In genomic region chrX:103404225-103405008, GRCh38 we compare ENCODE assay signal across 8 cellular contexts. TPM values are rescaled to one million over a fixed set of nuclear protein-coding genes. Genes with fewer than 3 reads are reported as not detected.
DNase-seq lines count a peak whose midpoint lies in the region; ATAC-seq and TF ChIP-seq lines count a peak whose summit lies in the region.

No MANE protein-coding gene starts in this region.

- TF ChIP-seq EP300 in tibial nerve (IDR thresholded peaks at IDR 0.05) = peak in 1 of 2 donors; percentile 45

- H3K27me3 ChIP-seq in BE2C = no peaks in the 10 kb centered on the region
- H3K27me3 ChIP-seq in neuron (ENCODE audit: insufficient read depth, low read length) = no peaks in the 10 kb centered on the region
- peaks cover 0 to 11% of the 10 kb centered on the region in 2 donors for H3K27me3 ChIP-seq in tibial nerve

- peak overlapping the region in 2 of 4 donors; percentile 12 to 81 for H3K27ac ChIP-seq in tibial nerve

- peak overlapping the region; percentile 38 for H2AFZ ChIP-seq in neuron (ENCODE audit: low read depth, low read length)

- WGBS in tibial nerve, 2 donors = 2 to 32% methylated on average over 8 to 19 of the region's 19 CpGs

- no peaks in the 10 kb centered on the region for H3K9me3 ChIP-seq in BE2C
- no peaks in the 10 kb centered on the region for H3K9me3 ChIP-seq in neuron (ENCODE audit: low read length)
- no peaks in the 10 kb centered on the region for H3K9me3 ChIP-seq in tibial nerve

- ATAC-seq in GM19043 (IDR thresholded peaks at IDR 0.05; ENCODE audit: low read depth, unreplicated experiment) (peak; percentile 97), HG03135 (IDR thresholded peaks at IDR 0.05; ENCODE audit: unreplicated experiment) (peak; percentile 88)

- DNase-seq in BE2C = peak; percentile 53
- DNase-seq in NCI-H524 (lab: John Stamatoyannopoulos, UW) = peak; percentile 76 to 85
- DNase-seq in activated T-cell treated with anti-CD3 and anti-CD28 coated beads, Interleukin-2, amount 50 U/mL, for 48 hours = peak; percentile 49 to 60
- DNase-seq in foreskin melanocyte = peak; percentile 70
- DNase-seq in tibial nerve (ENCODE audit: low spot score in 2 of 2) = peak; percentile 29 to 64

- H3K36me3 ChIP-seq in BE2C = no peaks in the 10 kb centered on the region
- H3K36me3 ChIP-seq in neuron (ENCODE audit: insufficient read depth, low read length) = no peaks in the 10 kb centered on the region
- no peaks in the 10 kb centered on the region for H3K36me3 ChIP-seq in tibial nerve

- TF ChIP-seq CTCF in BE2C (IDR thresholded peaks at IDR 0.05; ENCODE audit: low read depth, low read length) (no peak), tibial nerve (IDR thresholded peaks at IDR 0.05) (no peak)

- TF ChIP-seq POLR2A in tibial nerve (IDR thresholded peaks at IDR 0.05) = peak in 1 of 2 donors; percentile 35

- H3K4me3 ChIP-seq in BE2C (ENCODE audit: low read depth, low read length) = peak overlapping the region; percentile 74
- H3K4me3 ChIP-seq in neuron (ENCODE audit: low read length) = peak overlapping the region; percentile 57
- peak overlapping the region; percentile 26 to 56 (median 32) for H3K4me3 ChIP-seq in tibial nerve

- no peaks in the 10 kb centered on the region for H3K4me1 ChIP-seq in BE2C
- H3K4me1 ChIP-seq in neuron (ENCODE audit: insufficient read depth, low read length) = peaks cover 5% of the 10 kb centered on the region
- H3K4me1 ChIP-seq in tibial nerve = peaks cover 0 to 4% (median 2%) of the 10 kb centered on the region in 4 donors

RNA-seq across cellular contexts. Expression of gene BEX3, which starts 28.1 kb away (rescaled TPM):
- polyA plus RNA-seq in BE2C (2012; ENCODE audit: insufficient read depth, insufficient read length, low read depth) = 546 TPM
- total RNA-seq in tibial nerve = 100 to 1,000 TPM; 121 to 211 (median 202) TPM

RNA-seq across cellular contexts. Expression of gene TCEAL9, which starts 48.1 kb away (rescaled TPM):
- 43.2 TPM for polyA plus RNA-seq in BE2C (2012; ENCODE audit: insufficient read depth, insufficient read length, low read depth)
- total RNA-seq in tibial nerve = 100 to 1,000 TPM in 1 of 4 donors, 10 to 100 TPM in 3; 49.2 to 114 (median 55.4) TPM
